10 cellular contexts compared by ENCODE assay signal in the genomic region with DNA sequence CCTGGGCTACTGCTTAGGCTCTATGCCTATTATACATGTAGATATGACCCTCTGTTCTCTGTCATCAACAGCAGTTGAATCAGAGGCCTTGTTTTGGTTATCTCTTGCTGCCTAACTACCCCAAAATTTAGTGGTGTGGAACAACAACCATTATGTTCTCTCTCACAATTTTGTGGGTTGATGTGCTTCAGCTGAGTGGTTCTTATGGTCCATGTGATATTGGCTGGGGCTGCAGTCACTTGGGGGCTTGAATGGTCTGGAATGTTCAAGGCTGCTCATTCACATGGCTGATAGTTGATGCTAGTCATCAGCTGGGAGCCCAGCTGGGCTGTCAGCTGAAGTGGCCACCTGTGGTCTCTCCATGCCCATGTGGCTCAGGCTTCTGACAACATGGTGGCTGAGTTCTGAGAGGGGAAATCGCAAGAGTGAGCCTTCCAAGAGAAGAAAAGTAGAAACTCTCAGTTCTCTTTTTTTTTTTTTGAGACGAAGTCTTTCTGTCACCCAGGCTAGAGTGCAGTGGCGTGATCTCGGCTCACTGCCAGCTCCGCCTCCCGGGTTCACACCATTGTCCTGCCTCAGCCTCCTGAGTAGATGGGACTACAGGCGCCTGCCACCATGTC. TPM values are rescaled to one million over a fixed set of nuclear protein-coding genes. Genes with fewer than 3 reads are reported as not detected.
DNase-seq lines count a peak whose midpoint lies in the region; ATAC-seq and TF ChIP-seq lines count a peak whose summit lies in the region.
"Had no signal": no experiment of that assay in that cellular context is flagged by ENCODE, and none has a peak within 500 bp of the region (broad histone marks: within the 10 kb centered on the region; RNA-seq: fewer than 3 reads in every experiment).

No MANE protein-coding gene starts in this region.

- H3K4me3 Mint-ChIP-seq in activated CD8-positive, alpha-beta T cell treated with anti-CD3 and anti-CD28 coated beads, Interleukin-2, amount 10 ng/mL, durations not matched to agents 7 days and 5 days: no peak overlapping the region
- no peak overlapping the region for H3K4me3 Mint-ChIP-seq in osteocyte (ENCODE audit: unreplicated experiment)

- no peaks in the 10 kb centered on the region for H3K27me3 Mint-ChIP-seq in activated CD8-positive, alpha-beta T cell treated with anti-CD3 and anti-CD28 coated beads, Interleukin-2, amount 10 ng/mL, durations not matched to agents 7 days and 5 days (ENCODE audit: low read depth)
- no peaks in the 10 kb centered on the region for H3K27me3 Mint-ChIP-seq in osteocyte (ENCODE audit: unreplicated experiment)

- H3K9me3 ChIP-seq in OCI-LY1 (ENCODE audit: low read length): no peaks in the 10 kb centered on the region

- H3K36me3 Mint-ChIP-seq in activated CD8-positive, alpha-beta T cell treated with anti-CD3 and anti-CD28 coated beads, Interleukin-2, amount 10 ng/mL, durations not matched to agents 7 days and 5 days (ENCODE audit: low read depth): no peaks in the 10 kb centered on the region
- peaks cover 2% of the 10 kb centered on the region for H3K36me3 Mint-ChIP-seq in osteocyte (ENCODE audit: unreplicated experiment)

- no peak overlapping the region for H3K4me3 ChIP-seq in OCI-LY1 (ENCODE audit: low read depth, low read length, poor library complexity, severe bottlenecking)

- in situ Hi-C loops in ACHN (cut with HindIII; ENCODE audit: low pct_ligation_motif_present, low pct_unique_long_range_greater_than_20kb, low sequenced_read_pairs): no loop called here

- peaks cover 36% of the 10 kb centered on the region for H3K36me3 ChIP-seq in OCI-LY1 (ENCODE audit: insufficient read depth, low read length)

- H3K4me1 ChIP-seq in OCI-LY1 (ENCODE audit: insufficient read depth, low read length, severe bottlenecking): peaks cover 36% of the 10 kb centered on the region

- H3K4me1 Mint-ChIP-seq in activated CD8-positive, alpha-beta T cell treated with anti-CD3 and anti-CD28 coated beads, Interleukin-2, amount 10 ng/mL, durations not matched to agents 7 days and 5 days (ENCODE audit: low read depth): no peaks in the 10 kb centered on the region
- no peaks in the 10 kb centered on the region for H3K4me1 Mint-ChIP-seq in osteocyte (ENCODE audit: unreplicated experiment)

- POLR2A ChIA-PET in activated CD8-positive, alpha-beta T cell treated with anti-CD3 and anti-CD28 coated beads, Interleukin-2, amount 10 ng/mL, durations not matched to agents 7 days and 5 days (lab: Charles Lee): no interaction called here

- no peaks in the 10 kb centered on the region for H3K9me2 ChIP-seq in OCI-LY1 (ENCODE audit: low read depth, low read length)

- peak overlapping the region; percentile 94 for H3K27ac ChIP-seq in OCI-LY1 (ENCODE audit: low read depth, low read length, poor library complexity, severe bottlenecking)

- H3F3A ChIP-seq in OCI-LY1 (ENCODE audit: insufficient read depth, low read length): no peaks in the 10 kb centered on the region

- ATAC-seq in HG02973 (IDR thresholded peaks at IDR 0.05; ENCODE audit: unreplicated experiment): peak; percentile 94
- no peak for ATAC-seq in activated CD8-positive, alpha-beta T cell treated with anti-CD3 and anti-CD28 coated beads, Interleukin-2, amount 10 ng/mL, durations not matched to agents 7 days and 5 days

- H3K27ac Mint-ChIP-seq in activated CD8-positive, alpha-beta T cell treated with anti-CD3 and anti-CD28 coated beads, Interleukin-2, amount 10 ng/mL, durations not matched to agents 7 days and 5 days: no peak overlapping the region
- H3K27ac Mint-ChIP-seq in osteocyte (ENCODE audit: unreplicated experiment): no peak overlapping the region

- peak overlapping the region; percentile 29; the same call in 1 of the 2 replicates for H3K9ac ChIP-seq in OCI-LY1 (ENCODE audit: low read length)

- H3K27me3 ChIP-seq in OCI-LY1 (ENCODE audit: insufficient read depth, low read length): no peaks in the 10 kb centered on the region

- peak; percentile 17 for TF ChIP-seq POLR2A in GM19193 (IDR thresholded peaks at IDR 0.05; ENCODE audit: extremely low read depth, insufficient read depth, insufficient read length)

- DNase-seq in ACHN: peak; percentile 10
- no peak for DNase-seq in activated CD8-positive, alpha-beta T cell treated with anti-CD3 and anti-CD28 coated beads, Interleukin-2, amount 10 ng/mL, durations not matched to agents 7 days and 5 days
- no peak for DNase-seq in NCI-H2227 (lab: John Stamatoyannopoulos, UW; ENCODE audit: unreplicated experiment)
- no peak for DNase-seq in osteocyte (ENCODE audit: extremely low spot score, unreplicated experiment)
- no peak for DNase-seq in stimulated activated CD4-positive, alpha-beta T cell treated with anti-CD3 and anti-CD28 coated beads, Interleukin-4, amount 100 ng/mL, for 1 hour
- DNase-seq: IMR-90, T-helper 1 cell had no signal

- no peaks in the 10 kb centered on the region for H4K20me1 ChIP-seq in OCI-LY1 (ENCODE audit: insufficient read depth, low read length)

- CTCF ChIA-PET in activated CD8-positive, alpha-beta T cell treated with anti-CD3 and anti-CD28 coated beads, Interleukin-2, amount 10 ng/mL, durations not matched to agents 7 days and 5 days (lab: Charles Lee): interaction anchor here (2.4 kb wide), 1 partner anchor 10 kb away, joined by 9 read pairs; no protein-coding TSS in a partner anchor

- H3K79me2 ChIP-seq in OCI-LY1 (ENCODE audit: insufficient read depth, low read length): no peaks in the 10 kb centered on the region

- H2AFZ ChIP-seq in OCI-LY1 (ENCODE audit: low read length): no peak overlapping the region

- H3K4me2 ChIP-seq in OCI-LY1 (ENCODE audit: low read length): peak overlapping the region; percentile 38; the same call in 1 of the 2 replicates

- TF ChIP-seq CTCF in OCI-LY1 (IDR thresholded peaks at IDR 0.05; ENCODE audit: low read length) (no peak), osteocyte (IDR thresholded peaks at IDR 0.05) (no peak)

- no peaks in the 10 kb centered on the region for H3K9me3 Mint-ChIP-seq in activated CD8-positive, alpha-beta T cell treated with anti-CD3 and anti-CD28 coated beads, Interleukin-2, amount 10 ng/mL, durations not matched to agents 7 days and 5 days (ENCODE audit: insufficient read depth)
- no peaks in the 10 kb centered on the region for H3K9me3 Mint-ChIP-seq in osteocyte (ENCODE audit: unreplicated experiment)

RNA-seq across cellular contexts. Expression of a gene that starts 47.8 kb away (rescaled TPM):
- total RNA-seq in activated CD8-positive, alpha-beta T cell treated with anti-CD3 and anti-CD28 coated beads, Interleukin-2, amount 10 ng/mL, durations not matched to agents 7 days and 5 days: 1 to 10 TPM; 7.0 to 7.9 TPM
- total RNA-seq in osteocyte: 3.6 and 4.1 TPM in 2 replicates
